In the genomic region with DNA sequence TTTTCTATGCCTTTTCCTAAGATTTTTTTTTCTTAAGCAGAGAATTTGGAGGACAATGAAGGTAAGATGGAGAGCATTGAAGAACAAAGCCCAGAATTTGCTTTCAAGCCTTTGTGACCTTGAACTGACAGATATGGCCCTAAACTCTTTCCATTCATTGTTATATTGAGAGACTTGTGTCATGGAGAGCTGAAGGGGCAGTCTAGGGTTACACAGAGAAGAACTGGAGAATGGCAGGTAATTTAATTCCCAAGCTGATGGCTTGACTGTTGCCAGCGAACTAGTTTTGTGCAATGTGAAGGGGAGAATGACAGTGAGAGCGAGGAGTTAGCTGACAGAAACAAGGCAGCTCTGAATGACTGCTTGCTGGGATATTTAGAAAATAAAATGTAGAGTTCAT, we compare ENCODE assay signal across 19 cellular contexts.
DNase-seq lines count a peak whose midpoint lies in the region; ATAC-seq and TF ChIP-seq lines count a peak whose summit lies in the region.
"Had no signal": no experiment of that assay in that cellular context is flagged by ENCODE, and none has a peak within 500 bp of the region (broad histone marks: within the 10 kb centered on the region; RNA-seq: fewer than 3 reads in every experiment).

No MANE protein-coding gene starts in this region.

- H3K4me3 ChIP-seq in psoas muscle, result no peak overlapping the region
- no peak overlapping the region for H3K4me3 ChIP-seq in PC-9
- H3K4me3 ChIP-seq: adrenal gland had no signal

- TF ChIP-seq RAD21 in Ishikawa (IDR thresholded peaks at IDR 0.05; ENCODE audit: low read depth), result no peak

- no peak overlapping the region for H3K4me2 ChIP-seq in PC-9

- BruUV-seq in PC-9 (replicated peaks; lab: Mats Ljungman, UMichigan), result no TSS peak

- CTCF ChIA-PET in PC-9 (lab: Charles Lee), result no interaction called here

- TF ChIP-seq EP300 in Ishikawa (IDR thresholded peaks at IDR 0.05; ENCODE audit: borderline replicate concordance), result peak; percentile 53; the same call in 1 of the 2 replicates

- H3K27ac ChIP-seq in psoas muscle, result peak overlapping the region; percentile 16
- no peak overlapping the region for H3K27ac ChIP-seq in PC-9
- H3K27ac ChIP-seq: adrenal gland, epithelial cell of prostate, VCaP had no signal

- no peaks in the 10 kb centered on the region for H4K20me1 ChIP-seq in PC-9 (ENCODE audit: insufficient read depth)

- DNase-seq in NCI-H2107 treated with DMSO at 0.1 percent for 48 hours (lab: John Stamatoyannopoulos, UW; ENCODE audit: unreplicated experiment) (peak; percentile 84), NCI-H748 treated with DMSO at 0.1 percent for 48 hours (lab: John Stamatoyannopoulos, UW) (peak; percentile 59), psoas muscle (no peak), PC-9 (no peak)
- DNase-seq: activated CD4-positive, alpha-beta T cell treated with anti-CD3 and anti-CD28 coated beads, Interleukin-2, amount 10 ng/mL, durations not matched to agents 24 days and 14 days; activated naive CD4-positive, alpha-beta T cell treated with Interleukin-2 at 50 U/mL for 16 hours; activated T-cell treated with anti-CD3 and anti-CD28 coated beads, Interleukin-2, amount 50 U/mL, for 48 hours; adrenal gland; CD4-positive, CD25-positive, alpha-beta regulatory T cell; Karpas-422; mammary epithelial cell; NCI-H446; RPMI8226; trophoblast cell had no signal

- H3K4me1 ChIP-seq in psoas muscle (peaks cover 3% of the 10 kb centered on the region), PC-9 (replicated peaks; ENCODE audit: insufficient read depth) (no peaks in the 10 kb centered on the region)
- H3K4me1 ChIP-seq: adrenal gland had no signal

- H3K79me2 ChIP-seq in PC-9 (ENCODE audit: low read depth), result no peaks in the 10 kb centered on the region

- no peak overlapping the region for H2AFZ ChIP-seq in PC-9

- no peaks in the 10 kb centered on the region for H3F3A ChIP-seq in PC-9 (ENCODE audit: insufficient read depth, low read depth)

- no peak for TF ChIP-seq CTCF in psoas muscle (IDR thresholded peaks at IDR 0.05)
- no peak for TF ChIP-seq CTCF in PC-9 (conservative IDR thresholded peaks at IDR 0.05)

- no peaks in the 10 kb centered on the region for H3K9me3 ChIP-seq in psoas muscle
- H3K9me3 ChIP-seq in PC-9 (ENCODE audit: insufficient read depth, low read depth), result no peaks in the 10 kb centered on the region
- H3K9me3 ChIP-seq: adrenal gland had no signal

- H3K27me3 ChIP-seq in psoas muscle (ENCODE audit: insufficient read depth in 3 of 3, low read length in 2 of 3) (no peaks in the 10 kb centered on the region), PC-9 (ENCODE audit: insufficient read depth, low read depth) (no peaks in the 10 kb centered on the region)
- H3K27me3 ChIP-seq: adrenal gland had no signal

- H3K9me2 ChIP-seq in PC-9 (ENCODE audit: insufficient read depth), result no peaks in the 10 kb centered on the region

- ATAC-seq in psoas muscle (peak; percentile 59 to 76 (median 72)), GM19463 (IDR thresholded peaks at IDR 0.05; ENCODE audit: unreplicated experiment) (no peak), GM21381 (IDR thresholded peaks at IDR 0.05; ENCODE audit: unreplicated experiment) (no peak)

- POLR2A ChIA-PET in PC-9 (lab: Charles Lee; ENCODE audit: unreplicated experiment), result no interaction called here

- H3K36me3 ChIP-seq in psoas muscle (ENCODE audit: insufficient read depth in 1 of 2, low read depth in 1 of 2) (no peaks in the 10 kb centered on the region), PC-9 (ENCODE audit: low read depth) (no peaks in the 10 kb centered on the region)
- H3K36me3 ChIP-seq: adrenal gland had no signal

- intact Hi-C loops in psoas muscle (cut with DNase I) (no loop called here), PC-9 (cut with micrococcal nuclease; ENCODE audit: unreplicated experiment) (no loop called here)

- 33 to 53% (median 40%) methylated on average over 2 of the region's 2 CpGs for WGBS in psoas muscle, 3 donors

TF ChIP-seq in Ishikawa, 13 proteins besides CTCF, POLR2A, EP300 and RAD21:
- TF ChIP-seq CEBPB (IDR thresholded peaks at IDR 0.05) (peak; percentile 67), YY1 (IDR thresholded peaks at IDR 0.05; ENCODE audit: low read depth) (0 out of 2 replicates have a peak, but pooled peaks have one; percentile 39), FOXM1 (IDR thresholded peaks at IDR 0.05; ENCODE audit: borderline replicate concordance, low read depth) (no peak), CREB1 (IDR thresholded peaks at IDR 0.05; ENCODE audit: low read depth) (no peak), TCF12 (IDR thresholded peaks at IDR 0.05; ENCODE audit: low read depth) (no peak), TEAD4 (IDR thresholded peaks at IDR 0.05) (0 out of 2 replicates have a peak, but pooled peaks have one; percentile 4), NFIC (IDR thresholded peaks at IDR 0.05) (0 out of 2 replicates have a peak, but pooled peaks have one; percentile 33), TAF1 (IDR thresholded peaks at IDR 0.05; ENCODE audit: low read depth) (no peak)
- TF ChIP-seq, protein P1, sequence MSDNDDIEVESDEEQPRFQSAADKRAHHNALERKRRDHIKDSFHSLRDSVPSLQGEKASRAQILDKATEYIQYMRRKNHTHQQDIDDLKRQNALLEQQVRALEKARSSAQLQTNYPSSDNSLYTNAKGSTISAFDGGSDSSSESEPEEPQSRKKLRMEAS (IDR thresholded peaks at IDR 0.05), result no peak

Comparison
In these comparisons a context has a peak if more than half of its experiments do, and no peak if none do; other contexts are left out.
1. DNase-seq: peak in NCI-H2107 treated with DMSO at 0.1 percent for 48 hours (single experiment) and NCI-H748 treated with DMSO at 0.1 percent for 48 hours (single experiment); none in psoas muscle (0 of 2) and PC-9 (0 of 2).
2. ATAC-seq: peak in psoas muscle (4 of 4); none in GM19463 (single experiment) and GM21381 (single experiment).